Comparison of ENCODE assay signal across 10 cellular contexts in the genomic region with DNA sequence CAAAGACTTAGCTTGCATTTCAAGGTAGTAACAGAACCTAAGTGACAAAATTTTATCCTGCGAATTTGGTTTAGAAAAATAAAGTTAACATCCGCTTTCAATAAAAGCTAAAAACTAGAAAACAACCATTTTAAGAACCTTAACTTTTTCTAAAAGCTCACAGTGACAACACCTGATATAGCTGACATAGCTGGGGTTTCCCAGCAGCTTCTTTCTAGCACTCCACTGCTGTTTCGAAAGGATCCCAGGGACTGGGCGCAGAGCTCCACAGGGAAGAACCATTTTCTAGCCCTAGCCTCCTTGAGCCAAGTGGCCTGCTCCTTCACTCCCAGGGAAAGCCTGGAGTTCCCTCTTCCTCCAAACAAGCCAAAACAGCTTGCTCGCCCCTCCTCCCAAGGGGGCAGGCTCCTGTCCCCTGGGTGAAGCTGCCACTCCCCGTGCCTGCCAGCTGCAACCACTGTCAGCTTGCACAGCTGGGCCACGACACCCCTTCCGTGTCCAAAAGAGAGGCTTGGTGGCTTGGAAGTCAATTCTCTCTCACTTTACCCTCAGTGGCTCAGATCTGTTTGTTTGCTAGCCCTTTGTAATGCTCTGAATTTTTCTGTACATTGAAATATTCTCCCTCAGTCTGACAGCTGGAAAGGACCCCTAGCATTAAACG. TPM values are rescaled to one million over a fixed set of nuclear protein-coding genes. Genes with fewer than 3 reads are reported as not detected.
DNase-seq lines count a peak whose midpoint lies in the region; ATAC-seq and TF ChIP-seq lines count a peak whose summit lies in the region.
"Had no signal": no experiment of that assay in that cellular context is flagged by ENCODE, and none has a peak within 500 bp of the region (broad histone marks: within the 10 kb centered on the region; RNA-seq: fewer than 3 reads in every experiment).

No MANE protein-coding gene starts in this region.

- H3K4me1 ChIP-seq in left lung (peaks cover 43 to 98% of the 10 kb centered on the region in 2 donors), upper lobe of left lung (peaks cover 68 to 94% (median 83%) of the 10 kb centered on the region in 4 donors)

- H3K36me3 ChIP-seq in left lung (peaks cover 0 to 6% of the 10 kb centered on the region in 2 donors), upper lobe of left lung (no peaks in the 10 kb centered on the region)

- intact Hi-C loops in activated T-helper 2 cell treated with anti-CD3 and anti-CD28 coated beads, Interferon-gamma antibody, Interleukin-2, Interleukin-4, amounts not matched to agents 10 μg/mL and 5 μg/mL and 100 μg/mL, durations not matched to agents 14 hours and 24 hours and 36 hours (cut with micrococcal nuclease) = no loop called here
- intact Hi-C loops in left lung (cut with DNase I) = no loop called here

- H3K4me3 ChIP-seq in left lung (no peak overlapping the region), upper lobe of left lung (peak overlapping the region in 1 of 4 donors; percentile 8)

- H3K36me3 Mint-ChIP-seq in activated naive CD4-positive, alpha-beta T cell treated with anti-CD3 and anti-CD28 coated beads, Interleukin-2, amount 10 ng/mL, durations not matched to agents 7 days and 5 days = peaks cover 42% of the 10 kb centered on the region
- H3K36me3 Mint-ChIP-seq in activated T-helper 2 cell treated with anti-CD3 and anti-CD28 coated beads, Interferon-gamma antibody, Interleukin-2, Interleukin-4, amounts not matched to agents 10 μg/mL and 5 μg/mL and 100 μg/mL, durations not matched to agents 14 hours and 24 hours and 36 hours (ENCODE audit: low read depth) = peaks cover 17% of the 10 kb centered on the region

- H3K4me1 Mint-ChIP-seq in activated naive CD4-positive, alpha-beta T cell treated with anti-CD3 and anti-CD28 coated beads, Interleukin-2, amount 10 ng/mL, durations not matched to agents 7 days and 5 days = peaks cover 93% of the 10 kb centered on the region
- peaks cover 77% of the 10 kb centered on the region for H3K4me1 Mint-ChIP-seq in activated T-helper 2 cell treated with anti-CD3 and anti-CD28 coated beads, Interferon-gamma antibody, Interleukin-2, Interleukin-4, amounts not matched to agents 10 μg/mL and 5 μg/mL and 100 μg/mL, durations not matched to agents 14 hours and 24 hours and 36 hours (ENCODE audit: low read depth)

- no peaks in the 10 kb centered on the region for H3K27me3 Mint-ChIP-seq in activated naive CD4-positive, alpha-beta T cell treated with anti-CD3 and anti-CD28 coated beads, Interleukin-2, amount 10 ng/mL, durations not matched to agents 7 days and 5 days
- H3K27me3 Mint-ChIP-seq in activated T-helper 2 cell treated with anti-CD3 and anti-CD28 coated beads, Interferon-gamma antibody, Interleukin-2, Interleukin-4, amounts not matched to agents 10 μg/mL and 5 μg/mL and 100 μg/mL, durations not matched to agents 14 hours and 24 hours and 36 hours (ENCODE audit: low read depth) = no peaks in the 10 kb centered on the region

- no peak for DNase-seq in activated naive CD4-positive, alpha-beta T cell treated with anti-CD3 and anti-CD28 coated beads, Interleukin-2, amount 10 ng/mL, durations not matched to agents 7 days and 5 days
- no peak for DNase-seq in activated naive CD4-positive, alpha-beta T cell treated with Interleukin-2 at 50 U/mL for 16 hours
- DNase-seq in activated T-helper 2 cell treated with anti-CD3 and anti-CD28 coated beads, Interferon-gamma antibody, Interleukin-2, Interleukin-4, amounts not matched to agents 10 μg/mL and 5 μg/mL and 100 μg/mL, durations not matched to agents 14 hours and 24 hours and 36 hours (ENCODE audit: low spot score) = no peak
- DNase-seq in left lung = peak in 1 of 2 donors; percentile 59
- peak in 1 of 2 donors; percentile 72 for DNase-seq in upper lobe of left lung
- no peak for DNase-seq in NCI-H1105 (lab: John Stamatoyannopoulos, UW)
- DNase-seq: DND-41, Kasumi-1 had no signal

- no peak for TF ChIP-seq EP300 in upper lobe of left lung (IDR thresholded peaks at IDR 0.05)

- H3K27ac ChIP-seq in left lung (peak overlapping the region in 1 of 2 donors; percentile 57), upper lobe of left lung (peak overlapping the region in 2 of 4 donors; percentile 41 to 44)

- no peaks in the 10 kb centered on the region for H3K27me3 ChIP-seq in left lung
- no peaks in the 10 kb centered on the region for H3K27me3 ChIP-seq in upper lobe of left lung

- no peaks in the 10 kb centered on the region for H3K9me3 Mint-ChIP-seq in activated naive CD4-positive, alpha-beta T cell treated with anti-CD3 and anti-CD28 coated beads, Interleukin-2, amount 10 ng/mL, durations not matched to agents 7 days and 5 days
- no peaks in the 10 kb centered on the region for H3K9me3 Mint-ChIP-seq in activated T-helper 2 cell treated with anti-CD3 and anti-CD28 coated beads, Interferon-gamma antibody, Interleukin-2, Interleukin-4, amounts not matched to agents 10 μg/mL and 5 μg/mL and 100 μg/mL, durations not matched to agents 14 hours and 24 hours and 36 hours

- peak; percentile 59 for ATAC-seq in left lung
- ATAC-seq in upper lobe of left lung (ENCODE audit: low FRiP score in 2 of 2) = peak; percentile 28 to 38
- ATAC-seq in HG03039 (IDR thresholded peaks at IDR 0.05; ENCODE audit: unreplicated experiment) = no peak
- ATAC-seq in GM18868 (IDR thresholded peaks at IDR 0.05; ENCODE audit: unreplicated experiment) = no peak

- TF ChIP-seq POLR2A in upper lobe of left lung (IDR thresholded peaks at IDR 0.05) = no peak

- H3K9me3 ChIP-seq in left lung (no peaks in the 10 kb centered on the region), upper lobe of left lung (no peaks in the 10 kb centered on the region)

- TF ChIP-seq CTCF in left lung (IDR thresholded peaks at IDR 0.05) (no peak), upper lobe of left lung (IDR thresholded peaks at IDR 0.05) (no peak)

- no peak overlapping the region for H3K4me3 Mint-ChIP-seq in activated naive CD4-positive, alpha-beta T cell treated with anti-CD3 and anti-CD28 coated beads, Interleukin-2, amount 10 ng/mL, durations not matched to agents 7 days and 5 days
- H3K4me3 Mint-ChIP-seq in activated T-helper 2 cell treated with anti-CD3 and anti-CD28 coated beads, Interferon-gamma antibody, Interleukin-2, Interleukin-4, amounts not matched to agents 10 μg/mL and 5 μg/mL and 100 μg/mL, durations not matched to agents 14 hours and 24 hours and 36 hours (ENCODE audit: low read depth) = no peak overlapping the region

- WGBS in upper lobe of left lung, 2 donors = 48 to 50% methylated on average over 9 of the region's 9 CpGs

- peak overlapping the region; percentile 63 for H3K27ac Mint-ChIP-seq in activated naive CD4-positive, alpha-beta T cell treated with anti-CD3 and anti-CD28 coated beads, Interleukin-2, amount 10 ng/mL, durations not matched to agents 7 days and 5 days
- peak overlapping the region; percentile 29 for H3K27ac Mint-ChIP-seq in activated T-helper 2 cell treated with anti-CD3 and anti-CD28 coated beads, Interferon-gamma antibody, Interleukin-2, Interleukin-4, amounts not matched to agents 10 μg/mL and 5 μg/mL and 100 μg/mL, durations not matched to agents 14 hours and 24 hours and 36 hours

- CTCF ChIA-PET in activated naive CD4-positive, alpha-beta T cell treated with anti-CD3 and anti-CD28 coated beads, Interleukin-2, amount 10 ng/mL, durations not matched to agents 7 days and 5 days (lab: Charles Lee) = interaction anchor here (0.7 to 3.1 kb wide), 3 partner anchors 13 to 18 kb away, joined by 3 to 19 read pairs (median 5); no protein-coding TSS in a partner anchor

RNA-seq across cellular contexts. Expression of a gene that starts 59.8 kb away (rescaled TPM):
- total RNA-seq in activated T-helper 2 cell treated with anti-CD3 and anti-CD28 coated beads, Interferon-gamma antibody, Interleukin-2, Interleukin-4, amounts not matched to agents 10 μg/mL and 5 μg/mL and 100 μg/mL, durations not matched to agents 14 hours and 24 hours and 36 hours = 83.5 and 95.7 TPM in 2 replicates
- total RNA-seq in left lung (10 to 100 TPM; 65.1 to 96.1 TPM), upper lobe of left lung (100 to 1,000 TPM; 113 to 295 (median 121) TPM)

Comparison
In these comparisons a context has a peak if more than half of its experiments do, and no peak if none do; other contexts are left out.
1. ATAC-seq: peak in left lung (single experiment) and upper lobe of left lung (2 of 2); none in HG03039 (single experiment) and GM18868 (single experiment).